ENCODE assay signal across 36 cellular contexts in genomic region chr20:63192721-63193120, GRCh38. TPM values are rescaled to one million over a fixed set of nuclear protein-coding genes. Genes with fewer than 3 reads are reported as not detected.
"Had no signal": no experiment of that assay in that cellular context is flagged by ENCODE, and none has a peak within 500 bp of the region (broad histone marks: within the 10 kb centered on the region; RNA-seq: fewer than 3 reads in every experiment).

No MANE protein-coding gene starts in this region.

- H3K9me3 ChIP-seq: ascending aorta, breast epithelium, colonic mucosa, esophagus squamous epithelium, gastroesophageal sphincter had no signal

- H3K27ac ChIP-seq: ascending aorta, breast epithelium, cardiac muscle cell, colonic mucosa, epithelial cell of prostate, esophagus squamous epithelium, gastroesophageal sphincter had no signal

- H3K36me3 ChIP-seq: breast epithelium, colonic mucosa had no signal

- DNase-seq: activated CD4-positive, alpha-beta memory T cell treated with anti-CD3 and anti-CD28 coated beads, Interleukin-2, amount 10 ng/mL, durations not matched to agents 7 days and 5 days; activated CD4-positive, alpha-beta T cell treated with anti-CD3 and anti-CD28 coated beads for 4 hours; activated CD4-positive, alpha-beta T cell treated with anti-CD3 and anti-CD28 coated beads, Interleukin-2, amount 10 ng/mL, durations not matched to agents 7 days and 5 days; activated CD4-positive, alpha-beta T cell treated with anti-CD3 and anti-CD28 coated beads, Interleukin-2, amount 50 U/mL, for 4 hours; activated CD4-positive, CD25-positive, alpha-beta regulatory T cell; activated CD4-positive, CD25-positive, alpha-beta regulatory T cell treated with anti-CD3 and anti-CD28 coated beads, Interleukin-2, amount 50 U/mL, for 72 hours; activated CD8-positive, alpha-beta memory T cell treated with anti-CD3 and anti-CD28 coated beads, Interleukin-2, amount 50 U/mL, for 48 hours; activated gamma-delta T cell; activated naive CD4-positive, alpha-beta T cell; activated naive CD4-positive, alpha-beta T cell treated with anti-CD3 and anti-CD28 coated beads, Interleukin-2, amount 10 ng/mL, durations not matched to agents 7 days and 5 days; activated naive CD8-positive, alpha-beta T cell treated with anti-CD3 and anti-CD28 coated beads, Interleukin-2, amount 10 ng/mL, durations not matched to agents 7 days and 5 days; activated T-cell treated with anti-CD3 and anti-CD28 coated beads for 4 hours; activated T-cell treated with anti-CD3 and anti-CD28 coated beads, Interleukin-2, amount 50 U/mL, for 24 hours; activated T-cell treated with anti-CD3 and anti-CD28 coated beads, Interleukin-2, amount 50 U/mL, for 72 hours; central memory CD4-positive, alpha-beta T cell; cerebellar nuclear complex; colonic mucosa; effector CD8-positive, alpha-beta T cell; esophagus squamous epithelium; foreskin melanocyte; T-helper 1 cell; T-helper 17 cell; T1000 had no signal

- H3K27me3 ChIP-seq: ascending aorta, breast epithelium, cardiac muscle cell, colonic mucosa, esophagus squamous epithelium, gastroesophageal sphincter had no signal

- ATAC-seq: activated naive CD4-positive, alpha-beta T cell treated with anti-CD3 and anti-CD28 coated beads, Interleukin-2, amount 50 U/mL, for 72 hours; activated T-cell treated with anti-CD3 and anti-CD28 coated beads, Interleukin-2, amount 50 U/mL, for 72 hours; gastroesophageal sphincter; T-helper 17 cell had no signal

- H3K9me3 Mint-ChIP-seq: activated CD4-positive, alpha-beta memory T cell treated with anti-CD3 and anti-CD28 coated beads, Interleukin-2, amount 10 ng/mL, durations not matched to agents 7 days and 5 days; activated CD4-positive, alpha-beta T cell treated with anti-CD3 and anti-CD28 coated beads, Interleukin-2, amount 10 ng/mL, durations not matched to agents 7 days and 5 days; activated naive CD4-positive, alpha-beta T cell treated with anti-CD3 and anti-CD28 coated beads, Interleukin-2, amount 10 ng/mL, durations not matched to agents 7 days and 5 days; activated naive CD4-positive, alpha-beta T cell treated with anti-CD3 and anti-CD28 coated beads, Interleukin-2, amount 50 U/mL, for 72 hours; activated naive CD8-positive, alpha-beta T cell treated with anti-CD3 and anti-CD28 coated beads, Interleukin-2, amount 10 ng/mL, durations not matched to agents 7 days and 5 days; activated T-cell treated with anti-CD3 and anti-CD28 coated beads, Interleukin-2, amount 50 U/mL, for 24 hours; activated T-cell treated with anti-CD3 and anti-CD28 coated beads, Interleukin-2, amount 50 U/mL, for 72 hours; brain; T-helper 2 cell treated with Interferon-gamma antibody and Interleukin-4, amounts not matched to agents 5 μg/mL and 100 μg/mL, for 36 hours had no signal

- H3K27ac Mint-ChIP-seq: activated CD4-positive, alpha-beta memory T cell treated with anti-CD3 and anti-CD28 coated beads, Interleukin-2, amount 10 ng/mL, durations not matched to agents 7 days and 5 days; activated CD4-positive, alpha-beta T cell treated with anti-CD3 and anti-CD28 coated beads, Interleukin-2, amount 10 ng/mL, durations not matched to agents 7 days and 5 days; activated naive CD4-positive, alpha-beta T cell treated with anti-CD3 and anti-CD28 coated beads, Interleukin-2, amount 10 ng/mL, durations not matched to agents 7 days and 5 days; activated naive CD4-positive, alpha-beta T cell treated with anti-CD3 and anti-CD28 coated beads, Interleukin-2, amount 50 U/mL, for 72 hours; activated naive CD8-positive, alpha-beta T cell treated with anti-CD3 and anti-CD28 coated beads, Interleukin-2, amount 10 ng/mL, durations not matched to agents 7 days and 5 days; activated T-cell treated with anti-CD3 and anti-CD28 coated beads, Interleukin-2, amount 50 U/mL, for 24 hours; activated T-cell treated with anti-CD3 and anti-CD28 coated beads, Interleukin-2, amount 50 U/mL, for 72 hours; brain; T-helper 17 cell; T-helper 2 cell treated with Interferon-gamma antibody and Interleukin-4, amounts not matched to agents 5 μg/mL and 100 μg/mL, for 36 hours had no signal

- H3K4me3 Mint-ChIP-seq: activated CD4-positive, alpha-beta memory T cell treated with anti-CD3 and anti-CD28 coated beads, Interleukin-2, amount 10 ng/mL, durations not matched to agents 7 days and 5 days; activated CD4-positive, alpha-beta T cell treated with anti-CD3 and anti-CD28 coated beads, Interleukin-2, amount 10 ng/mL, durations not matched to agents 7 days and 5 days; activated naive CD4-positive, alpha-beta T cell treated with anti-CD3 and anti-CD28 coated beads, Interleukin-2, amount 10 ng/mL, durations not matched to agents 7 days and 5 days; activated naive CD8-positive, alpha-beta T cell treated with anti-CD3 and anti-CD28 coated beads, Interleukin-2, amount 10 ng/mL, durations not matched to agents 7 days and 5 days; activated T-cell treated with anti-CD3 and anti-CD28 coated beads, Interleukin-2, amount 50 U/mL, for 24 hours; activated T-cell treated with anti-CD3 and anti-CD28 coated beads, Interleukin-2, amount 50 U/mL, for 72 hours; brain; T-helper 17 cell; T-helper 2 cell treated with Interferon-gamma antibody and Interleukin-4, amounts not matched to agents 5 μg/mL and 100 μg/mL, for 36 hours had no signal

- H3K27me3 Mint-ChIP-seq: activated CD4-positive, alpha-beta memory T cell treated with anti-CD3 and anti-CD28 coated beads, Interleukin-2, amount 10 ng/mL, durations not matched to agents 7 days and 5 days; activated CD4-positive, alpha-beta T cell treated with anti-CD3 and anti-CD28 coated beads, Interleukin-2, amount 10 ng/mL, durations not matched to agents 7 days and 5 days; activated naive CD8-positive, alpha-beta T cell treated with anti-CD3 and anti-CD28 coated beads, Interleukin-2, amount 10 ng/mL, durations not matched to agents 7 days and 5 days; activated T-cell treated with anti-CD3 and anti-CD28 coated beads, Interleukin-2, amount 50 U/mL, for 24 hours; T-helper 17 cell had no signal

- H3K36me3 Mint-ChIP-seq: activated naive CD4-positive, alpha-beta T cell treated with anti-CD3 and anti-CD28 coated beads, Interleukin-2, amount 50 U/mL, for 72 hours had no signal

- FAIRE-seq: endometrium, endothelial cell of umbilical vein had no signal

- H3K4me3 ChIP-seq: ascending aorta, breast epithelium, cardiac muscle cell, colonic mucosa, esophagus squamous epithelium, gastroesophageal sphincter had no signal

- H3K4me1 ChIP-seq: ascending aorta, breast epithelium, colonic mucosa had no signal

RNA-seq across cellular contexts. Expression of gene BIRC7, which starts 43.0 kb away (rescaled TPM):
- total RNA-seq: activated CD4-positive, alpha-beta memory T cell treated with anti-CD3 and anti-CD28 coated beads, Interleukin-2, amount 10 ng/mL, durations not matched to agents 7 days and 5 days; activated CD4-positive, alpha-beta T cell treated with anti-CD3 and anti-CD28 coated beads, Interleukin-2, amount 10 ng/mL, durations not matched to agents 7 days and 5 days; activated naive CD8-positive, alpha-beta T cell treated with anti-CD3 and anti-CD28 coated beads, Interleukin-2, amount 10 ng/mL, durations not matched to agents 7 days and 5 days; ascending aorta; colonic mucosa; dermis microvascular lymphatic vessel endothelial cell; endothelial cell of umbilical vein; fibroblast of lung; fibroblast of villous mesenchyme; gastroesophageal sphincter; T-helper 17 cell had no signal
- polyA plus RNA-seq: cardiac muscle cell, endothelial cell of umbilical vein, fibroblast of lung had no signal
